Comparison of ENCODE assay signal across 1 cellular context in genomic region chr17:43384476-43384862, GRCh38.
TF ChIP-seq lines count a peak whose summit lies in the region.

No MANE protein-coding gene starts in this region.

TF ChIP-seq in HepG2, 621 proteins besides CTCF, POLR2A, EP300 and RAD21 (continued from another document and continues in another):
- TF ChIP-seq ATF5 (CRISPR knock-in tag; IDR thresholded peaks at IDR 0.05; ENCODE audit: low read depth) (no peak), KLF12 (CRISPR knock-in tag; IDR thresholded peaks at IDR 0.05; ENCODE audit: borderline replicate concordance) (no peak), ZNF143 (CRISPR knock-in tag; IDR thresholded peaks at IDR 0.05) (no peak), TRIM24 (CRISPR knock-in tag; IDR thresholded peaks at IDR 0.05) (no peak), ZFP36 (IDR thresholded peaks at IDR 0.05; ENCODE audit: borderline replicate concordance, low read depth, low read length, partially characterized antibody) (no peak), ZNF768 (CRISPR knock-in tag; IDR thresholded peaks at IDR 0.05) (peak; percentile 48; the same call in 1 of the 2 replicates), ZSCAN29 (CRISPR knock-in tag; conservative IDR thresholded peaks at IDR 0.05) (peak; percentile 80; the same call in 1 of the 2 replicates), ZNF878 (CRISPR knock-in tag; IDR thresholded peaks at IDR 0.05) (no peak), RFX1 (IDR thresholded peaks at IDR 0.05) (no peak), ATF7-NPFF (CRISPR knock-in tag; IDR thresholded peaks at IDR 0.05; ENCODE audit: low read depth) (no peak; the same call in 1 of the 2 replicates), SIN3A (IDR thresholded peaks at IDR 0.05; ENCODE audit: borderline replicate concordance, low read depth, low read length) (peak; percentile 56; the same call in 1 of the 2 replicates), BCL6 (CRISPR knock-in tag; IDR thresholded peaks at IDR 0.05) (peak; percentile 59; the same call in 1 of the 2 replicates), TFE3 (CRISPR knock-in tag; IDR thresholded peaks at IDR 0.05) (peak; percentile 86), MED13 (CRISPR knock-in tag; IDR thresholded peaks at IDR 0.05) (no peak), NR0B2 (CRISPR knock-in tag; IDR thresholded peaks at IDR 0.05) (no peak), PPARG (CRISPR knock-in tag; conservative IDR thresholded peaks at IDR 0.05) (peak; percentile 79), ZNF775 (CRISPR knock-in tag; IDR thresholded peaks at IDR 0.05; ENCODE audit: borderline replicate concordance) (no peak), ZNF121 (CRISPR knock-in tag; IDR thresholded peaks at IDR 0.05) (no peak), ZNF766 (CRISPR knock-in tag; IDR thresholded peaks at IDR 0.05; ENCODE audit: borderline replicate concordance) (no peak), ZNF432 (CRISPR knock-in tag; IDR thresholded peaks at IDR 0.05; ENCODE audit: borderline replicate concordance) (no peak), POLR2AphosphoS2 (IDR thresholded peaks at IDR 0.05; ENCODE audit: low read depth, low read length) (no peak), ZNF318 (CRISPR knock-in tag; IDR thresholded peaks at IDR 0.05) (no peak), ZNF580 (CRISPR knock-in tag; IDR thresholded peaks at IDR 0.05; ENCODE audit: borderline replicate concordance, low read depth) (peak; percentile 96), THAP9 (CRISPR knock-in tag; IDR thresholded peaks at IDR 0.05; ENCODE audit: borderline replicate concordance) (no peak; the same call in 1 of the 2 replicates), ZBTB40 (IDR thresholded peaks at IDR 0.05) (no peak), ZBTB40 (CRISPR knock-in tag; IDR thresholded peaks at IDR 0.05) (peak; percentile 92), ARNT2 (CRISPR knock-in tag; IDR thresholded peaks at IDR 0.05; ENCODE audit: low read depth) (no peak), ELF3 (CRISPR knock-in tag; IDR thresholded peaks at IDR 0.05) (peak; percentile 92), FOXO1 (CRISPR knock-in tag; IDR thresholded peaks at IDR 0.05) (peak; percentile 90), SOX13 (IDR thresholded peaks at IDR 0.05) (peak; percentile 55; the same call in 1 of the 2 replicates), SOX13 (CRISPR knock-in tag; conservative IDR thresholded peaks at IDR 0.05 in 1 of 2, IDR thresholded peaks at IDR 0.05 in 1 of 2) (peak in 1 of 2 experiments; percentile 37; a peak in 1 of 4 replicates), TMF1 (CRISPR knock-in tag; IDR thresholded peaks at IDR 0.05; ENCODE audit: low read depth) (no peak)
